22 cellular contexts compared by ENCODE assay signal in the genomic region with DNA sequence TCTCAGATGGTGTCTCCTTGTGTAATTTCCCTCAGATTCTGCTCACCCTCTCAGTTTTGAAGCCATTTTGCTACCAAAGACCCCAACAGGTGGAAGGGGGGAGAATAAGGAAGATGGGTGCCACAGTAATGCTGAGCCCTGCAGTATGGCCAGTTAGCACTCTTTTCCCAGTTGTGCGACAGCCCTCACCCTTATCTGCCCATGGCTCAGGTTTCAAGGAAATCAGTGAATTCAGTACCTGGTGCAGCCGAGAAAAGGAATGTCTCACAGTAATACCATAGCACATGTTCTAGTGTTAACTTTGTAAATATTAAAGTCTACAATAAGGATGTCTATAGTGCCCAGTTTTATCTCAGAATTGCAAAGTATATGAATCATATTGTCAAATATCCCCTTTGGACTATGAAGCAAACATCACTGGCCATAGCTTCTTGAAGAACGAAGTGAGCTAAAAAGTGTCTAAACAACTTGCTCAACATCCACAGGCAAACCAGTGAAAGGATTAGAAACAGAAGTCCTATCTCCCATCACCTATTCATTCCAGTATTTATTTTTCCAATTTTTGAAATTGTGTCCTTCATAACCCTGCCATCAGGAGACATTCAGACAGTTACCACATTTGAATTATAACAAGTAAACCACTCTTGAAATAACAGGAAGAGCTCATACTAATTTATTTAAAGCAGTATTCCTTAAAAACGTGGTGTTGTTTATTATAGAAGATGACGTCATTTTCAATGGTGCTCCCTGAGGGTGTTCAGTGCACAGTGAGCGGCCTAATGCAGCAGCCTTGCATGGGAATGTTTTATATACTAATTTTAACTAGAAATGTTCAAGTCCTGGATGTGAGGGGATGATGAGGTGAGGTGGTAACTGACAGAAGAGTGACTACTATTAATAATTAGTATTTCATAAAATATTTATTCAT.
DNase-seq lines count a peak whose midpoint lies in the region; ATAC-seq and TF ChIP-seq lines count a peak whose summit lies in the region.
"Had no signal": no experiment of that assay in that cellular context is flagged by ENCODE, and none has a peak within 500 bp of the region (broad histone marks: within the 10 kb centered on the region; RNA-seq: fewer than 3 reads in every experiment).

No MANE protein-coding gene starts in this region.

- H3K4me2 ChIP-seq in hepatocyte = no peak overlapping the region
- H3K4me2 ChIP-seq: KMS-11 had no signal

- no peaks in the 10 kb centered on the region for H3K79me2 ChIP-seq in hepatocyte

- peaks cover 6% of the 10 kb centered on the region for H3K4me1 Mint-ChIP-seq in type B pancreatic cell (ENCODE audit: unreplicated experiment)
- H3K4me1 Mint-ChIP-seq: CD4-positive, CD25-positive, alpha-beta regulatory T cell had no signal

- no peaks in the 10 kb centered on the region for H3K27me3 ChIP-seq in hepatocyte
- H3K27me3 ChIP-seq: SJSA1 had no signal

- H3K9me3 Mint-ChIP-seq in type B pancreatic cell = peaks cover 22% of the 10 kb centered on the region

- no peak overlapping the region for H3K4me3 ChIP-seq in HEK293 (ENCODE audit: low read depth, low read length)
- H3K4me3 ChIP-seq in hepatocyte = no peak overlapping the region
- H3K4me3 ChIP-seq: SJSA1 had no signal

- H3K4me1 ChIP-seq in HEK293 (ENCODE audit: control insufficient read depth, insufficient read depth, low read length) (no peaks in the 10 kb centered on the region), hepatocyte (ENCODE audit: insufficient read depth) (peaks cover 6% of the 10 kb centered on the region)
- H3K4me1 ChIP-seq: SJSA1 had no signal

- H3K9me3 ChIP-seq in HEK293 (ENCODE audit: control insufficient read depth, insufficient read depth, low read depth, low read length) (no peaks in the 10 kb centered on the region), hepatocyte (ENCODE audit: low read depth) (peaks cover 10% of the 10 kb centered on the region)
- H3K9me3 ChIP-seq: SJSA1 had no signal

- no peaks in the 10 kb centered on the region for H3K27me3 Mint-ChIP-seq in type B pancreatic cell
- H3K27me3 Mint-ChIP-seq: CD4-positive, CD25-positive, alpha-beta regulatory T cell had no signal

- H3K9me2 ChIP-seq in hepatocyte (replicated peaks; ENCODE audit: insufficient read depth) = no peaks in the 10 kb centered on the region

- 50% methylated on average over 6 of the region's 6 CpGs for WGBS in hepatocyte (ENCODE audit: low lambda C conversion rate, missing lambda C conversion rate)

- CTCF ChIA-PET in HEK293 (lab: Yijun Ruan, JAX) = interaction anchor here (0.6 to 1.3 kb wide), 7 partner anchors 10 to 430 kb away, joined by 3 to 6 read pairs (median 4); no protein-coding TSS in a partner anchor

- no peak overlapping the region for H3K27ac ChIP-seq in HEK293 (ENCODE audit: extremely low read depth, low read depth, low read length)
- peak overlapping the region; percentile 52 for H3K27ac ChIP-seq in hepatocyte
- H3K27ac ChIP-seq: KMS-11, SJSA1 had no signal

- H3K27ac Mint-ChIP-seq in type B pancreatic cell = peak overlapping the region; percentile 18
- H3K27ac Mint-ChIP-seq: CD4-positive, CD25-positive, alpha-beta regulatory T cell had no signal

- TF ChIP-seq CTCF in HEK293 (tag by site-specific recombination; IDR thresholded peaks at IDR 0.05) = no peak
- TF ChIP-seq CTCF in hepatocyte (IDR thresholded peaks at IDR 0.05; ENCODE audit: poor library complexity) = no peak
- no peak for TF ChIP-seq CTCF in type B pancreatic cell (conservative IDR thresholded peaks at IDR 0.05)

- POLR2A ChIA-PET in HEK293 (lab: Yijun Ruan, JAX) = no interaction called here

- DNase-seq in EH (ENCODE audit: low read depth) (peak; percentile 3), hepatocyte (ENCODE audit: low spot score) (peak; percentile 49), type B pancreatic cell (ENCODE audit: extremely low spot score, unreplicated experiment) (no peak), amygdala (lab: John Stamatoyannopoulos, UW) (no peak)
- DNase-seq in stimulated activated CD4-positive, alpha-beta T cell treated with anti-CD3 and anti-CD28 coated beads, Interleukin-15, amount 100 ng/mL, for 24 hours = no peak
- DNase-seq: CD4-positive, CD25-positive, alpha-beta regulatory T cell; DMS 273 treated with DMSO at 0.1 percent for 48 hours; DND-41; GDM1; HCEC 1CT; NCI-H1105; NCI-H146; NCI-H2029 treated with DMSO at 0.1 percent for 48 hours; NCI-H345; NCI-H524; NCI-H82; T-helper 1 cell had no signal

- no peak for ATAC-seq in GM21423 (IDR thresholded peaks at IDR 0.05; ENCODE audit: unreplicated experiment)
- ATAC-seq: Right ventricle myocardium inferior had no signal

- H3K36me3 Mint-ChIP-seq in type B pancreatic cell = no peaks in the 10 kb centered on the region
- H3K36me3 Mint-ChIP-seq: CD4-positive, CD25-positive, alpha-beta regulatory T cell had no signal

- H4K20me1 ChIP-seq in hepatocyte (ENCODE audit: insufficient read depth, poor library complexity, severe bottlenecking) = no peaks in the 10 kb centered on the region

- H2AFZ ChIP-seq in hepatocyte = no peak overlapping the region

- no peak overlapping the region for H3K4me3 Mint-ChIP-seq in type B pancreatic cell
- H3K4me3 Mint-ChIP-seq: CD4-positive, CD25-positive, alpha-beta regulatory T cell had no signal

- H3K36me3 ChIP-seq in HEK293 (ENCODE audit: control insufficient read depth in 2 of 2, insufficient read depth in 1 of 2, low read length in 2 of 2) = no peaks in the 10 kb centered on the region
- H3K36me3 ChIP-seq in hepatocyte (replicated peaks; ENCODE audit: insufficient read depth, low read depth) = no peaks in the 10 kb centered on the region
- H3K36me3 ChIP-seq: SJSA1 had no signal

TF ChIP-seq in HEK293, 187 proteins besides CTCF, POLR2A, EP300 and RAD21 (continues in another document):
- TF ChIP-seq ZNF404 (tag by site-specific recombination; IDR thresholded peaks at IDR 0.05) (no peak), TRIM28 (IDR thresholded peaks at IDR 0.05; ENCODE audit: borderline replicate concordance, low read length) (no peak), ZNF843 (tag by site-specific recombination; IDR thresholded peaks at IDR 0.05) (no peak), FEZF1 (tag by site-specific recombination; IDR thresholded peaks at IDR 0.05) (no peak), ZNF549 (tag by site-specific recombination; IDR thresholded peaks at IDR 0.05) (no peak), SCRT2 (tag by site-specific recombination; IDR thresholded peaks at IDR 0.05) (peak; percentile 48; the same call in 1 of the 2 replicates), ZNF792 (tag by site-specific recombination; IDR thresholded peaks at IDR 0.05) (no peak), ZNF248 (tag by site-specific recombination; IDR thresholded peaks at IDR 0.05) (no peak), ZNF394 (tag by site-specific recombination; IDR thresholded peaks at IDR 0.05; ENCODE audit: borderline replicate concordance) (no peak), ZNF600 (tag by site-specific recombination; IDR thresholded peaks at IDR 0.05) (no peak), ZBTB21 (tag by site-specific recombination; IDR thresholded peaks at IDR 0.05) (no peak), SALL2 (tag by site-specific recombination; IDR thresholded peaks at IDR 0.05; ENCODE audit: borderline replicate concordance) (no peak), ZSCAN16 (tag by site-specific recombination; IDR thresholded peaks at IDR 0.05) (0 out of 2 replicates have a peak, but pooled peaks have one; percentile 47), ZNF791 (tag by site-specific recombination; IDR thresholded peaks at IDR 0.05) (no peak)
- TF ChIP-seq, protein P1, sequence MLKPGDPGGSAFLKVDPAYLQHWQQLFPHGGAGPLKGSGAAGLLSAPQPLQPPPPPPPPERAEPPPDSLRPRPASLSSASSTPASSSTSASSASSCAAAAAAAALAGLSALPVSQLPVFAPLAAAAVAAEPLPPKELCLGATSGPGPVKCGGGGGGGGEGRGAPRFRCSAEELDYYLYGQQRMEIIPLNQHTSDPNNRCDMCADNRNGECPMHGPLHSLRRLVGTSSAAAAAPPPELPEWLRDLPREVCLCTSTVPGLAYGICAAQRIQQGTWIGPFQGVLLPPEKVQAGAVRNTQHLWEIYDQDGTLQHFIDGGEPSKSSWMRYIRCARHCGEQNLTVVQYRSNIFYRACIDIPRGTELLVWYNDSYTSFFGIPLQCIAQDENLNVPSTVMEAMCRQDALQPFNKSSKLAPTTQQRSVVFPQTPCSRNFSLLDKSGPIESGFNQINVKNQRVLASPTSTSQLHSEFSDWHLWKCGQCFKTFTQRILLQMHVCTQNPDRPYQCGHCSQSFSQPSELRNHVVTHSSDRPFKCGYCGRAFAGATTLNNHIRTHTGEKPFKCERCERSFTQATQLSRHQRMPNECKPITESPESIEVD (tag by site-specific recombination; IDR thresholded peaks at IDR 0.05) = 0 out of 2 replicates have a peak, but pooled peaks have one; percentile 7
- TF ChIP-seq, protein P2, sequence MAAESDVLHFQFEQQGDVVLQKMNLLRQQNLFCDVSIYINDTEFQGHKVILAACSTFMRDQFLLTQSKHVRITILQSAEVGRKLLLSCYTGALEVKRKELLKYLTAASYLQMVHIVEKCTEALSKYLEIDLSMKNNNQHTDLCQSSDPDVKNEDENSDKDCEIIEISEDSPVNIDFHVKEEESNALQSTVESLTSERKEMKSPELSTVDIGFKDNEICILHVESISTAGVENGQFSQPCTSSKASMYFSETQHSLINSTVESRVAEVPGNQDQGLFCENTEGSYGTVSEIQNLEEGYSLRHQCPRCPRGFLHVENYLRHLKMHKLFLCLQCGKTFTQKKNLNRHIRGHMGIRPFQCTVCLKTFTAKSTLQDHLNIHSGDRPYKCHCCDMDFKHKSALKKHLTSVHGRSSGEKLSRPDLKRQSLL (tag by site-specific recombination; IDR thresholded peaks at IDR 0.05) = no peak
- TF ChIP-seq, protein P3, sequence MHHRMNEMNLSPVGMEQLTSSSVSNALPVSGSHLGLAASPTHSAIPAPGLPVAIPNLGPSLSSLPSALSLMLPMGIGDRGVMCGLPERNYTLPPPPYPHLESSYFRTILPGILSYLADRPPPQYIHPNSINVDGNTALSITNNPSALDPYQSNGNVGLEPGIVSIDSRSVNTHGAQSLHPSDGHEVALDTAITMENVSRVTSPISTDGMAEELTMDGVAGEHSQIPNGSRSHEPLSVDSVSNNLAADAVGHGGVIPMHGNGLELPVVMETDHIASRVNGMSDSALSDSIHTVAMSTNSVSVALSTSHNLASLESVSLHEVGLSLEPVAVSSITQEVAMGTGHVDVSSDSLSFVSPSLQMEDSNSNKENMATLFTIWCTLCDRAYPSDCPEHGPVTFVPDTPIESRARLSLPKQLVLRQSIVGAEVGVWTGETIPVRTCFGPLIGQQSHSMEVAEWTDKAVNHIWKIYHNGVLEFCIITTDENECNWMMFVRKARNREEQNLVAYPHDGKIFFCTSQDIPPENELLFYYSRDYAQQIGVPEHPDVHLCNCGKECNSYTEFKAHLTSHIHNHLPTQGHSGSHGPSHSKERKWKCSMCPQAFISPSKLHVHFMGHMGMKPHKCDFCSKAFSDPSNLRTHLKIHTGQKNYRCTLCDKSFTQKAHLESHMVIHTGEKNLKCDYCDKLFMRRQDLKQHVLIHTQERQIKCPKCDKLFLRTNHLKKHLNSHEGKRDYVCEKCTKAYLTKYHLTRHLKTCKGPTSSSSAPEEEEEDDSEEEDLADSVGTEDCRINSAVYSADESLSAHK (tag by site-specific recombination; IDR thresholded peaks at IDR 0.05) = no peak

Comparison
In these comparisons a context has a peak if more than half of its experiments do, and no peak if none do; other contexts are left out.
1. DNase-seq: peak in EH (single experiment) and hepatocyte (single experiment); none in type B pancreatic cell (single experiment), amygdala (0 of 56) and stimulated activated CD4-positive, alpha-beta T cell treated with anti-CD3 and anti-CD28 coated beads, Interleukin-15, amount 100 ng/mL, for 24 hours (single experiment).